ENCODE assay signal across 8 cellular contexts in the genomic region with DNA sequence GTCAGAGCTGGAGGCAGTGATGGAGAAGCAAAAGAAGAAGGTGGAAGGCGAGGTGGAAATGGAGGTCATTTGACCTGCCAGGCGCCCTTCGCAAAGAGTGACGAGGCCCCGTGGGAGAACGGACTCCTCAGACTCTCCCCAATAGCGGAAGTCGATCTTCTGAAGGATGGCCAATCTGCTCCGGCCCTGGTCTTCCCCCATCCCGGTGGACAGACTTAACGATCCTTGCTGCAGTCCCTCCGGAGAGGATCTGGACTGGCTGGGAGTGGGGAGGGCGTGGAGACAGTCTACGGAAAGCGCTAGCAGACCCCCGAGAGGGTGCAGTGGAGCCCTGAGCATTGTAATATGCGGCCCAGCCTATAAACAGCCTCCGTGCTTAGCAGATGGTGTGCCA. TPM values are rescaled to one million over a fixed set of nuclear protein-coding genes. Genes with fewer than 3 reads are reported as not detected.
A peak's percentile ranks its signal among the peaks of the same experiment; 100 is the strongest.
DNase-seq lines count a peak whose midpoint lies in the region; ATAC-seq and TF ChIP-seq lines count a peak whose summit lies in the region.

No MANE protein-coding gene starts in this region.

- WGBS in sigmoid colon, 2 donors, result 16 to 34% methylated on average over 18 of the region's 18 CpGs

- peak overlapping the region; percentile 55 for H3K4me3 Mint-ChIP-seq in activated naive CD8-positive, alpha-beta T cell treated with anti-CD3 and anti-CD28 coated beads for 36 hours
- H3K4me3 Mint-ChIP-seq in activated CD8-positive, alpha-beta memory T cell treated with anti-CD3 and anti-CD28 coated beads, Interleukin-2, amount 10 ng/mL, durations not matched to agents 7 days and 5 days, result no peak overlapping the region

- H3K27ac ChIP-seq in right atrium auricular region (peak overlapping the region in 1 of 2 donors; percentile 22), sigmoid colon (peak overlapping the region in 3 of 4 donors; percentile 40 to 55 (median 47))

- peaks cover 21% of the 10 kb centered on the region for H3K4me1 Mint-ChIP-seq in activated naive CD8-positive, alpha-beta T cell treated with anti-CD3 and anti-CD28 coated beads for 36 hours
- peaks cover 18% of the 10 kb centered on the region for H3K4me1 Mint-ChIP-seq in activated CD8-positive, alpha-beta memory T cell treated with anti-CD3 and anti-CD28 coated beads, Interleukin-2, amount 10 ng/mL, durations not matched to agents 7 days and 5 days

- H3K9me3 ChIP-seq in right atrium auricular region (no peaks in the 10 kb centered on the region), sigmoid colon (no peaks in the 10 kb centered on the region)

- CTCF ChIA-PET in activated CD8-positive, alpha-beta memory T cell treated with anti-CD3 and anti-CD28 coated beads, Interleukin-2, amount 10 ng/mL, durations not matched to agents 7 days and 5 days (lab: Charles Lee), result interaction anchor here (1.2 to 2.5 kb wide), 7 partner anchors 12 to 206 kb away, joined by 3 to 17 read pairs (median 4); partner anchors contain the start of genes EPS8L1 and PPP1R12C

- no peak for TF ChIP-seq POLR2A in sigmoid colon (IDR thresholded peaks at IDR 0.05)

- TF ChIP-seq CTCF in right atrium auricular region (IDR thresholded peaks at IDR 0.05) (no peak), sigmoid colon (IDR thresholded peaks at IDR 0.05) (no peak)

- H3K36me3 ChIP-seq in right atrium auricular region (peaks cover 24% of the 10 kb centered on the region), sigmoid colon (peaks cover 21 to 30% (median 22%) of the 10 kb centered on the region in 4 donors)

- intact Hi-C loops in sigmoid colon (cut with DNase I), result no loop called here

- H3K27me3 ChIP-seq in right atrium auricular region, result peaks cover 8 to 22% of the 10 kb centered on the region in 2 donors
- peaks cover 27 to 44% (median 41%) of the 10 kb centered on the region in 3 donors for H3K27me3 ChIP-seq in sigmoid colon

- peaks cover 0 to 28% of the 10 kb centered on the region in 2 donors for H3K4me1 ChIP-seq in right atrium auricular region
- H3K4me1 ChIP-seq in sigmoid colon, result peaks cover 0 to 37% (median 26%) of the 10 kb centered on the region in 4 donors

- no peak for TF ChIP-seq EP300 in sigmoid colon (IDR thresholded peaks at IDR 0.05)

- H3K9me3 Mint-ChIP-seq in activated naive CD8-positive, alpha-beta T cell treated with anti-CD3 and anti-CD28 coated beads for 36 hours, result no peaks in the 10 kb centered on the region
- no peaks in the 10 kb centered on the region for H3K9me3 Mint-ChIP-seq in activated CD8-positive, alpha-beta memory T cell treated with anti-CD3 and anti-CD28 coated beads, Interleukin-2, amount 10 ng/mL, durations not matched to agents 7 days and 5 days (ENCODE audit: low read depth)

- peaks cover 68% of the 10 kb centered on the region for H3K27me3 Mint-ChIP-seq in activated naive CD8-positive, alpha-beta T cell treated with anti-CD3 and anti-CD28 coated beads for 36 hours
- peaks cover 50% of the 10 kb centered on the region for H3K27me3 Mint-ChIP-seq in activated CD8-positive, alpha-beta memory T cell treated with anti-CD3 and anti-CD28 coated beads, Interleukin-2, amount 10 ng/mL, durations not matched to agents 7 days and 5 days

- H3K27ac Mint-ChIP-seq in activated naive CD8-positive, alpha-beta T cell treated with anti-CD3 and anti-CD28 coated beads for 36 hours, result no peak overlapping the region
- H3K27ac Mint-ChIP-seq in activated CD8-positive, alpha-beta memory T cell treated with anti-CD3 and anti-CD28 coated beads, Interleukin-2, amount 10 ng/mL, durations not matched to agents 7 days and 5 days, result no peak overlapping the region

- peak overlapping the region; percentile 36 to 56 for H3K4me3 ChIP-seq in right atrium auricular region
- H3K4me3 ChIP-seq in sigmoid colon, result peak overlapping the region in 3 of 4 donors; percentile 42 to 55 (median 54)

- DNase-seq in EL (peak; percentile 55), right atrium auricular region (ENCODE audit: low spot score) (no peak), sigmoid colon (no peak)
- no peak for DNase-seq in activated naive CD8-positive, alpha-beta T cell treated with anti-CD3 and anti-CD28 coated beads for 36 hours
- DNase-seq in activated CD8-positive, alpha-beta memory T cell treated with anti-CD3 and anti-CD28 coated beads, Interleukin-2, amount 10 ng/mL, durations not matched to agents 7 days and 5 days, result no peak
- DNase-seq in activated CD4-positive, alpha-beta T cell treated with anti-CD3 and anti-CD28 coated beads for 48 hours, result no peak
- DNase-seq in activated CD4-positive, alpha-beta T cell treated with anti-CD3 and anti-CD28 coated beads for 1 hour, result no peak
- DNase-seq in activated CD8-positive, alpha-beta memory T cell treated with anti-CD3 and anti-CD28 coated beads, Interleukin-2, amount 50 U/mL, for 4 hours, result no peak

- H3K36me3 Mint-ChIP-seq in activated naive CD8-positive, alpha-beta T cell treated with anti-CD3 and anti-CD28 coated beads for 36 hours, result peaks cover 29% of the 10 kb centered on the region
- peaks cover 10% of the 10 kb centered on the region for H3K36me3 Mint-ChIP-seq in activated CD8-positive, alpha-beta memory T cell treated with anti-CD3 and anti-CD28 coated beads, Interleukin-2, amount 10 ng/mL, durations not matched to agents 7 days and 5 days

- ATAC-seq in activated CD8-positive, alpha-beta memory T cell treated with anti-CD3 and anti-CD28 coated beads, Interleukin-2, amount 10 ng/mL, durations not matched to agents 7 days and 5 days, result no peak

RNA-seq across cellular contexts. Expression of gene EPS8L1, which starts 11.9 kb away (rescaled TPM):
- total RNA-seq in activated naive CD8-positive, alpha-beta T cell treated with anti-CD3 and anti-CD28 coated beads for 36 hours, result 1 to 10 TPM; 1.3 to 1.5 TPM
- 10 to 100 TPM in 1 of 2 donors, 1 to 10 TPM in 1; 6.7 to 13.8 TPM for total RNA-seq in right atrium auricular region
- under 1 TPM in 1 of 4 donors, not detected in 3; 0.28 TPM for total RNA-seq in sigmoid colon
- polyA plus RNA-seq in sigmoid colon, result 10 to 100 TPM; 36.3 to 77.8 (median 37.8) TPM
- 1 to 10 TPM; 4.5 to 9.8 TPM for total RNA-seq in activated CD8-positive, alpha-beta memory T cell treated with anti-CD3 and anti-CD28 coated beads, Interleukin-2, amount 10 ng/mL, durations not matched to agents 7 days and 5 days

RNA-seq across cellular contexts. Expression of gene RDH13, which starts 24.6 kb away (rescaled TPM):
- total RNA-seq in activated naive CD8-positive, alpha-beta T cell treated with anti-CD3 and anti-CD28 coated beads for 36 hours, result 10 to 100 TPM; 21.7 to 24.0 TPM
- total RNA-seq in right atrium auricular region (10 to 100 TPM; 26.5 to 28.1 TPM), sigmoid colon (10 to 100 TPM in 2 of 4 donors, 1 to 10 TPM in 2; 6.9 to 12.1 (median 9.9) TPM)
- polyA plus RNA-seq in sigmoid colon, result 10 to 100 TPM in 2 of 3 donors, 1 to 10 TPM in 1; 9.6 to 41.0 (median 24.3) TPM
- 10 to 100 TPM; 18.9 to 23.9 TPM for total RNA-seq in activated CD8-positive, alpha-beta memory T cell treated with anti-CD3 and anti-CD28 coated beads, Interleukin-2, amount 10 ng/mL, durations not matched to agents 7 days and 5 days

RNA-seq across cellular contexts. Expression of gene PPP1R12C, which starts 29.9 kb away (rescaled TPM):
- total RNA-seq in activated naive CD8-positive, alpha-beta T cell treated with anti-CD3 and anti-CD28 coated beads for 36 hours, result 10 to 100 TPM; 67.2 to 73.5 TPM
- total RNA-seq in right atrium auricular region (100 to 1,000 TPM in 1 of 2 donors, 10 to 100 TPM in 1; 98.9 to 205 TPM), sigmoid colon (100 to 1,000 TPM; 125 to 222 (median 168) TPM)
- 100 to 1,000 TPM in 1 of 3 donors, 10 to 100 TPM in 2; 53.6 to 139 (median 58.9) TPM for polyA plus RNA-seq in sigmoid colon
- total RNA-seq in activated CD8-positive, alpha-beta memory T cell treated with anti-CD3 and anti-CD28 coated beads, Interleukin-2, amount 10 ng/mL, durations not matched to agents 7 days and 5 days, result 100 to 1,000 TPM; 134 to 144 TPM

RNA-seq across cellular contexts. Expression of gene GP6, which starts 49.5 kb away (rescaled TPM):
- total RNA-seq in activated naive CD8-positive, alpha-beta T cell treated with anti-CD3 and anti-CD28 coated beads for 36 hours, result not detected
- total RNA-seq in right atrium auricular region, result under 1 TPM in 1 of 2 donors, not detected in 1; 0.16 TPM
- 1 to 10 TPM in 1 of 4 donors, under 1 TPM in 2, not detected in 1; 0.16 to 1.2 (median 0.83) TPM for total RNA-seq in sigmoid colon
- under 1 TPM in 1 of 3 donors, not detected in 2; 0.28 TPM for polyA plus RNA-seq in sigmoid colon
- total RNA-seq in activated CD8-positive, alpha-beta memory T cell treated with anti-CD3 and anti-CD28 coated beads, Interleukin-2, amount 10 ng/mL, durations not matched to agents 7 days and 5 days, result under 1 TPM in 1 of 2 experiments, not detected in 1; 0.55 TPM
